Comparison of ENCODE assay signal across 1 cellular context in the genomic region with DNA sequence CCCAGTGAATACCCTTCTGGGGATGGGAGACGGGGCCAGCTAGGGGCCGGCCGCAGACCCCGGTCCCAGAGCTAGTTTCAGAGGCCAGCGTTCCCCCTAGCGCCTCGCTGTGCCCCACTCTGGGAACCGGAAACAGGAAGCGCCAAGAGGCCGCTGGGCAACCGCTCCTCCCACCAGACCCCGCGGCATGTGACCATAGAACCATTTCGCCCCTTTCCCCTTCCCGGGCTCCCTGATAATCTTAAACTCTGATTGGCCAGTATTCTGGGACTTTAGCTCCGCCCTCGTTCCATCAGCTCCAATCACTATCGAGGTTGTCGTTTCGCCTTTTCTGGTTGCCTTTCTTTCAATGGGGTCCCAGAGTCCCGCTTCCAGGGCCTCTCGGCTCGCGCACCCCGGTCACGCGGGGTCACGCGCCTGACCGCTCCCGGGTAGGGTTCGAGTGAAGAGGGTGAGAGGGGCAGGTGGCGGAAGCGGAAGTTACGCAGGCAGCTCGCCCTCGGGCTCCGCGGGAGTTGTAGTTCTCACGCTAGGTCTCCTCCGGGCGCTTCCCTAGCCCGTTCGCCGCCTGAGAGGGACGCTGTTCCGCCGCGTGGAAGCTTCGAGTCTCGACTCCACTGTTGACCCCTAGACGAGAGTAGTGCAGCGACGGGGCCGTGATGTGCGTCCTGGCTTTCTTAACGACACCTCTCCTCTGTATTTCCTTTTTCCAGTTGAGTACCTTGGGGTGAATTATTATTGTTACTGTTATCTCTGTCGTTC.
TF ChIP-seq lines count a peak whose summit lies in the region.

A gene (minus strand): TSS at position 121 of the 762 bp plus-strand sequence. CDS start 3,241 bp downstream, outside the sequence.

TF ChIP-seq in WTC11, 78 proteins besides CTCF, POLR2A, EP300 and RAD21 (continued from another document):
- TF ChIP-seq, protein P1, sequence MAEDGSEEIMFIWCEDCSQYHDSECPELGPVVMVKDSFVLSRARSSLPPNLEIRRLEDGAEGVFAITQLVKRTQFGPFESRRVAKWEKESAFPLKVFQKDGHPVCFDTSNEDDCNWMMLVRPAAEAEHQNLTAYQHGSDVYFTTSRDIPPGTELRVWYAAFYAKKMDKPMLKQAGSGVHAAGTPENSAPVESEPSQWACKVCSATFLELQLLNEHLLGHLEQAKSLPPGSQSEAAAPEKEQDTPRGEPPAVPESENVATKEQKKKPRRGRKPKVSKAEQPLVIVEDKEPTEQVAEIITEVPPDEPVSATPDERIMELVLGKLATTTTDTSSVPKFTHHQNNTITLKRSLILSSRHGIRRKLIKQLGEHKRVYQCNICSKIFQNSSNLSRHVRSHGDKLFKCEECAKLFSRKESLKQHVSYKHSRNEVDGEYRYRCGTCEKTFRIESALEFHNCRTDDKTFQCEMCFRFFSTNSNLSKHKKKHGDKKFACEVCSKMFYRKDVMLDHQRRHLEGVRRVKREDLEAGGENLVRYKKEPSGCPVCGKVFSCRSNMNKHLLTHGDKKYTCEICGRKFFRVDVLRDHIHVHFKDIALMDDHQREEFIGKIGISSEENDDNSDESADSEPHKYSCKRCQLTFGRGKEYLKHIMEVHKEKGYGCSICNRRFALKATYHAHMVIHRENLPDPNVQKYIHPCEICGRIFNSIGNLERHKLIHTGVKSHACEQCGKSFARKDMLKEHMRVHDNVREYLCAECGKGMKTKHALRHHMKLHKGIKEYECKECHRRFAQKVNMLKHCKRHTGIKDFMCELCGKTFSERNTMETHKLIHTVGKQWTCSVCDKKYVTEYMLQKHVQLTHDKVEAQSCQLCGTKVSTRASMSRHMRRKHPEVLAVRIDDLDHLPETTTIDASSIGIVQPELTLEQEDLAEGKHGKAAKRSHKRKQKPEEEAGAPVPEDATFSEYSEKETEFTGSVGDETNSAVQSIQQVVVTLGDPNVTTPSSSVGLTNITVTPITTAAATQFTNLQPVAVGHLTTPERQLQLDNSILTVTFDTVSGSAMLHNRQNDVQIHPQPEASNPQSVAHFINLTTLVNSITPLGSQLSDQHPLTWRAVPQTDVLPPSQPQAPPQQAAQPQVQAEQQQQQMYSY (CRISPR knock-in tag; IDR thresholded peaks at IDR 0.05): no peak
